In genomic region chr16:30399435-30400186, GRCh38 we compare ENCODE assay signal across 8 cellular contexts. TPM values are rescaled to one million over a fixed set of nuclear protein-coding genes. Genes with fewer than 3 reads are reported as not detected.
DNase-seq lines count a peak whose midpoint lies in the region; ATAC-seq and TF ChIP-seq lines count a peak whose summit lies in the region.

No MANE protein-coding gene starts in this region.

- H3K4me1 ChIP-seq in Peyer's patch (peaks cover 2 to 38% (median 12%) of the 10 kb centered on the region in 4 donors), esophagus (ENCODE audit: control insufficient read depth in 2 of 2, insufficient read depth in 2 of 2, low read length in 1 of 2) (peaks cover 0 to 6% of the 10 kb centered on the region in 2 donors)

- peak; percentile 8 for DNase-seq in GM03348 (ENCODE audit: low spot score)
- DNase-seq in Peyer's patch: no peak
- DNase-seq in progenitor cell of endocrine pancreas (ENCODE audit: low spot score, unreplicated experiment): no peak
- DNase-seq in foreskin melanocyte: no peak
- DNase-seq in effector CD8-positive, alpha-beta T cell (lab: John Stamatoyannopoulos, UW): no peak
- DNase-seq in GM20000 (ENCODE audit: low spot score): no peak

- no peak for TF ChIP-seq POLR2A in Peyer's patch (IDR thresholded peaks at IDR 0.05)

- H3K9me3 ChIP-seq in Peyer's patch: no peaks in the 10 kb centered on the region
- no peaks in the 10 kb centered on the region for H3K9me3 ChIP-seq in esophagus (ENCODE audit: control insufficient read depth in 2 of 2, insufficient read depth in 1 of 2, low read depth in 1 of 2, low read length in 1 of 2)

- H3K4me1 Mint-ChIP-seq in progenitor cell of endocrine pancreas (ENCODE audit: low read depth): peaks cover 20% of the 10 kb centered on the region

- H3K36me3 Mint-ChIP-seq in progenitor cell of endocrine pancreas (ENCODE audit: insufficient read depth): peaks cover 9% of the 10 kb centered on the region

- H3K27me3 ChIP-seq in Peyer's patch (no peaks in the 10 kb centered on the region), esophagus (ENCODE audit: control insufficient read depth in 1 of 2, insufficient read depth in 2 of 2, low read length in 2 of 2) (no peaks in the 10 kb centered on the region)

- peak overlapping the region; percentile 97 for H3K27ac Mint-ChIP-seq in progenitor cell of endocrine pancreas

- H3K4me3 ChIP-seq in Peyer's patch (peak overlapping the region; percentile 51 to 84 (median 63)), esophagus (ENCODE audit: low read depth in 1 of 2, low read length in 2 of 2) (peak overlapping the region; percentile 44 to 76)

- no peaks in the 10 kb centered on the region for H3K9me3 Mint-ChIP-seq in progenitor cell of endocrine pancreas (ENCODE audit: low read depth)

- TF ChIP-seq CTCF in Peyer's patch (IDR thresholded peaks at IDR 0.05): no peak
- no peak for TF ChIP-seq CTCF in progenitor cell of endocrine pancreas (IDR thresholded peaks at IDR 0.05; ENCODE audit: unreplicated experiment)
- TF ChIP-seq CTCF in GM20000 (IDR thresholded peaks at IDR 0.05; ENCODE audit: extremely low read depth, missing control alignments): no peak

- 12 to 20% methylated on average over 12 of the region's 12 CpGs for WGBS in esophagus, 2 donors

- H3K27me3 Mint-ChIP-seq in progenitor cell of endocrine pancreas: no peaks in the 10 kb centered on the region

- H3K36me3 ChIP-seq in Peyer's patch: peaks cover 0 to 15% (median 0%) of the 10 kb centered on the region in 3 donors
- H3K36me3 ChIP-seq in esophagus (ENCODE audit: control insufficient read depth in 2 of 2, insufficient read depth in 2 of 2, low read length in 1 of 2): peaks cover 0 to 14% of the 10 kb centered on the region in 2 donors

- peak overlapping the region; percentile 77 for H3K4me3 Mint-ChIP-seq in progenitor cell of endocrine pancreas (ENCODE audit: low read depth)

- H3K27ac ChIP-seq in Peyer's patch: peak overlapping the region in 3 of 4 donors; percentile 61 to 86 (median 75)
- H3K27ac ChIP-seq in esophagus (ENCODE audit: low read depth in 2 of 2, low read length in 1 of 2): peak overlapping the region; percentile 75 to 82

- ATAC-seq in GM21515 (IDR thresholded peaks at IDR 0.05; ENCODE audit: unreplicated experiment): no peak

RNA-seq across cellular contexts. Expression of gene ZNF48, which starts 4.4 kb away (rescaled TPM):
- total RNA-seq in Peyer's patch (1 to 10 TPM; 4.2 to 9.7 (median 7.1) TPM), progenitor cell of endocrine pancreas (59.7 and 62.6 TPM in 2 replicates)
- polyA plus RNA-seq in esophagus: 1 to 10 TPM; 1.4 to 2.6 TPM

RNA-seq across cellular contexts. Expression of gene ZNF771, which starts 7.8 kb away (rescaled TPM):
- total RNA-seq in Peyer's patch: 10 to 100 TPM in 2 of 4 donors, 1 to 10 TPM in 2; 5.4 to 15.7 (median 8.5) TPM
- polyA plus RNA-seq in esophagus: 1 to 10 TPM; 2.2 to 4.7 TPM
- 13.2 and 13.7 TPM in 2 replicates for total RNA-seq in progenitor cell of endocrine pancreas

RNA-seq across cellular contexts. Expression of gene SEPTIN1, which starts 17.2 kb away (rescaled TPM):
- total RNA-seq in Peyer's patch (10 to 100 TPM in 2 of 4 donors, 1 to 10 TPM in 2; 7.2 to 65.2 (median 9.8) TPM), progenitor cell of endocrine pancreas (2.0 and 2.3 TPM in 2 replicates)
- polyA plus RNA-seq in esophagus: 1 to 10 TPM; 3.5 to 6.8 TPM

RNA-seq across cellular contexts. Expression of gene MYL11, which starts 25.0 kb away (rescaled TPM):
- total RNA-seq in Peyer's patch (not detected), progenitor cell of endocrine pancreas (2.6 and 3.5 TPM in 2 replicates)
- 1 to 10 TPM; 1.3 to 2.1 TPM for polyA plus RNA-seq in esophagus

RNA-seq across cellular contexts. Expression of gene TBC1D10B, which starts 29.3 kb away (rescaled TPM):
- total RNA-seq in Peyer's patch (10 to 100 TPM; 37.1 to 58.2 (median 48.9) TPM), progenitor cell of endocrine pancreas (51.0 and 51.8 TPM in 2 replicates)
- polyA plus RNA-seq in esophagus: 10 to 100 TPM; 19.8 to 27.5 TPM
